ENCODE assay signal across 1 cellular context in the genomic region with DNA sequence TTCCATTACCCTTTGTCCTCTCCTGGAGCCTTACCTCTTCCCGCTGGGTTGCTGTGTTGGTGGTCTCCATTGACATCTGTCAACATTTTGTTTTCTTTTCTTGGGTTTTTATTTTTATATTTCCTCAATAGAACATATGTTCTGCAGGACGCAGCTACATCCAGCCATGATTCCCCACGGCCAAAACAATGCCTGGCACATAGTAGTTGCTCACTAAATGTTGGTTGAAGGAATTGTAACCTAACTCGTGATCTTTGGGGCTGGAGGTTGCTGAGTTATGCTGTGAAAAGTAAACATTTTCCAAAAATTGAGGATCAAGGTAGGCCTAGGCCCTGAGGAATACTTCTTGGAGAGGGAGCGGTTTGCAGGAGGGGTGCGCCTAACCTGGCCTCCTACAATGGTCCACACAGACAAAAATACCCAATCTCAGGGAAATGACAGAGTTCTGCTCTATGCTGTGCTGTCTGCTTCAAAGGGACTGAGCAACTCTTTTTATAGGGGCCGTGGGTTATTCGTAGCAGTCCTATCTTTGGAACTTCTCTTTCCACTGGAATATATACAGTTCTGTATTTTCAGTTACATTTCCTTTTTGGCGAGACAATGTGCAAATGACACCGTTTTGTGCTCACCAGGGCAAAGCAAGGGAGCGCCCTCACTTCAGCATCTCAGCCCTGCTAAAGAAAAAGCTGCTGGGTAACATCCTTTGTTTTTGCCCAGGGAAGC.
TF ChIP-seq lines count a peak whose summit lies in the region.

No MANE protein-coding gene starts in this region.

TF ChIP-seq in HEK293, 187 proteins besides CTCF, POLR2A, EP300 and RAD21 (continued from another document):
- TF ChIP-seq, protein P1, sequence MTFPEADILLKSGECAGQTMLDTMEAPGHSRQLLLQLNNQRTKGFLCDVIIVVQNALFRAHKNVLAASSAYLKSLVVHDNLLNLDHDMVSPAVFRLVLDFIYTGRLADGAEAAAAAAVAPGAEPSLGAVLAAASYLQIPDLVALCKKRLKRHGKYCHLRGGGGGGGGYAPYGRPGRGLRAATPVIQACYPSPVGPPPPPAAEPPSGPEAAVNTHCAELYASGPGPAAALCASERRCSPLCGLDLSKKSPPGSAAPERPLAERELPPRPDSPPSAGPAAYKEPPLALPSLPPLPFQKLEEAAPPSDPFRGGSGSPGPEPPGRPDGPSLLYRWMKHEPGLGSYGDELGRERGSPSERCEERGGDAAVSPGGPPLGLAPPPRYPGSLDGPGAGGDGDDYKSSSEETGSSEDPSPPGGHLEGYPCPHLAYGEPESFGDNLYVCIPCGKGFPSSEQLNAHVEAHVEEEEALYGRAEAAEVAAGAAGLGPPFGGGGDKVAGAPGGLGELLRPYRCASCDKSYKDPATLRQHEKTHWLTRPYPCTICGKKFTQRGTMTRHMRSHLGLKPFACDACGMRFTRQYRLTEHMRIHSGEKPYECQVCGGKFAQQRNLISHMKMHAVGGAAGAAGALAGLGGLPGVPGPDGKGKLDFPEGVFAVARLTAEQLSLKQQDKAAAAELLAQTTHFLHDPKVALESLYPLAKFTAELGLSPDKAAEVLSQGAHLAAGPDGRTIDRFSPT (tag by site-specific recombination; IDR thresholded peaks at IDR 0.05) = no peak
- no peak for TF ChIP-seq ZNF621 (tag by site-specific recombination; IDR thresholded peaks at IDR 0.05)
- TF ChIP-seq, protein P2, sequence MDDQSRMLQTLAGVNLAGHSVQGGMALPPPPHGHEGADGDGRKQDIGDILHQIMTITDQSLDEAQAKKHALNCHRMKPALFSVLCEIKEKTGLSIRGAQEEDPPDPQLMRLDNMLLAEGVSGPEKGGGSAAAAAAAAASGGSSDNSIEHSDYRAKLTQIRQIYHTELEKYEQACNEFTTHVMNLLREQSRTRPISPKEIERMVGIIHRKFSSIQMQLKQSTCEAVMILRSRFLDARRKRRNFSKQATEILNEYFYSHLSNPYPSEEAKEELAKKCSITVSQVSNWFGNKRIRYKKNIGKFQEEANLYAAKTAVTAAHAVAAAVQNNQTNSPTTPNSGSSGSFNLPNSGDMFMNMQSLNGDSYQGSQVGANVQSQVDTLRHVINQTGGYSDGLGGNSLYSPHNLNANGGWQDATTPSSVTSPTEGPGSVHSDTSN (CRISPR knock-in tag; IDR thresholded peaks at IDR 0.05) = no peak
- no peak for TF ChIP-seq ZNF335 (tag by site-specific recombination; conservative IDR thresholded peaks at IDR 0.05)
- TF ChIP-seq KLF10 (tag by site-specific recombination; IDR thresholded peaks at IDR 0.05) = no peak
- no peak for TF ChIP-seq ZBTB17 (tag by site-specific recombination; IDR thresholded peaks at IDR 0.05)
- TF ChIP-seq ZNF549 (tag by site-specific recombination; IDR thresholded peaks at IDR 0.05) = no peak
- TF ChIP-seq ZNF391 (tag by site-specific recombination; IDR thresholded peaks at IDR 0.05; ENCODE audit: borderline replicate concordance, low read depth) = no peak
